ENCODE assay signal across 10 cellular contexts in the genomic region with DNA sequence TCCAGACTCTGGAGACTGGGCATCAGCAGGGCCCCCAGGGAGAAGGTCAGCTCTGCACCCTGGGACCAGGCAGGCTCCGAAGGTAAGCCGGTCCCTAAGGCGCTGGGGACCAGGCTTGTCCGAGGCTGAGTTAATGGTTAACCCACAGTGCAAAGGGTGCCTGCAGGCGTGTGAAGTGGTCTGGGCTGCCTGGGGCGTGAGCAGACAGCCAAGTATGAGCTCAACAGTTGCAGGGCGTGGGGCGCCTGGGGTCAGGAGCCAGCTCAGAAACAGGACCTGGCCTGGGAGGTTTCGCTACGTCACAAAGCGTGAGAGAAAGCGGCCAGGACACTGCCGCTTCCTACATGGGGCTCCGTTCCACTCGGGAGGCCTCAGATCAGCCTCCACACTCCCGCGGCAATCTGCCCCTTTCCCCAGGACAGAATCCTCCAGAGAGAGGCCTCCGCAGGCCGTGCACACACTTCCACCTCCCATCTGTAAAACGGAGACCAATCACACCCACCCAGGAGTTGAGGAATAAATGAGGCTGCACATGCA. TPM values are rescaled to one million over a fixed set of nuclear protein-coding genes. Genes with fewer than 3 reads are reported as not detected.
DNase-seq lines count a peak whose midpoint lies in the region; ATAC-seq, FAIRE-seq and TF ChIP-seq lines count a peak whose summit lies in the region.
"Had no signal": no experiment of that assay in that cellular context is flagged by ENCODE, and none has a peak within 500 bp of the region (broad histone marks: within the 10 kb centered on the region; RNA-seq: fewer than 3 reads in every experiment).

No MANE protein-coding gene starts in this region.

- no peaks in the 10 kb centered on the region for H3K9me3 ChIP-seq in K562 (replicated peaks; ENCODE audit: control insufficient read depth, insufficient read depth, low read depth, low read length)

- in situ Hi-C loops in Caki2 (cut with HindIII; ENCODE audit: low pct_unique_long_range_greater_than_20kb, low sequenced_read_pairs): no loop called here
- in situ Hi-C loops in K562 (cut with MboI): no loop called here

- no peak for TF ChIP-seq RAD21 in K562 (CRISPR knock-in tag; conservative IDR thresholded peaks at IDR 0.05 in 1 of 2, IDR thresholded peaks at IDR 0.05 in 1 of 2)

- no peak overlapping the region for H3K4me3 ChIP-seq in K562
- no peak overlapping the region for H3K4me3 ChIP-seq in kidney epithelial cell (ENCODE audit: low read depth, low read length)
- no peak overlapping the region for H3K4me3 ChIP-seq in rectal smooth muscle tissue (ENCODE audit: low read length)

- no peaks in the 10 kb centered on the region for H4K20me1 ChIP-seq in K562 (replicated peaks; ENCODE audit: control insufficient read depth, insufficient read depth, low read length)

- DNase-seq in Caki2 (ENCODE audit: low read depth): peak; percentile 87
- no peak for DNase-seq in K562 (ENCODE audit: extremely low read depth in 1 of 4, low spot score in 3 of 4)
- peak; percentile 73 for DNase-seq in kidney epithelial cell (ENCODE audit: low read depth)
- no peak for DNase-seq in NCI-H1436 (lab: John Stamatoyannopoulos, UW)
- no peak for DNase-seq in nucleus accumbens (lab: John Stamatoyannopoulos, UW)
- DNase-seq in hepatic stellate cell (ENCODE audit: low spot score): no peak
- DNase-seq: naive B cell had no signal

- intact Hi-C loops in K562 (cut with micrococcal nuclease): no loop called here

- H3K9ac ChIP-seq in K562 (ENCODE audit: insufficient read depth in 1 of 2, low read depth in 2 of 2, low read length in 2 of 2) (no peak overlapping the region; a peak in 1 of 4 replicates), rectal smooth muscle tissue (ENCODE audit: low read length) (peak overlapping the region; percentile 10)

- H2AFZ ChIP-seq in K562 (ENCODE audit: low read depth, low read length): no peak overlapping the region

- no peak for FAIRE-seq in K562 (lab: Jason Lieb, UNC)

- no peak for TF ChIP-seq POLR2A in K562 (conservative IDR thresholded peaks at IDR 0.05)

- peaks cover 5% of the 10 kb centered on the region for H3K9me1 ChIP-seq in K562 (ENCODE audit: control insufficient read depth, insufficient read depth, low read length)

- no peak overlapping the region for H3K4me2 ChIP-seq in K562 (ENCODE audit: insufficient read depth, low read length)

- POLR2A ChIA-PET in K562 (lab: Yijun Ruan, JAX): no interaction called here

- no peak overlapping the region for H3K27ac ChIP-seq in K562 (ENCODE audit: extremely low read depth, low read depth, low read length)
- H3K27ac ChIP-seq in rectal smooth muscle tissue (ENCODE audit: low read depth, low read length): peak overlapping the region; percentile 19

- H3K27me3 ChIP-seq in K562 (ENCODE audit: control insufficient read depth in 2 of 2, insufficient read depth in 2 of 2, low read length in 2 of 2) (no peaks in the 10 kb centered on the region), kidney epithelial cell (ENCODE audit: control insufficient read depth, insufficient read depth, low read length) (no peaks in the 10 kb centered on the region), rectal smooth muscle tissue (ENCODE audit: control insufficient read depth, insufficient read depth, low read length) (no peaks in the 10 kb centered on the region)

- TF ChIP-seq CTCF in K562 (IDR thresholded peaks at IDR 0.05 in 2 of 3, conservative IDR thresholded peaks at IDR 0.05 in 1 of 3; ENCODE audit: insufficient read depth in 2 of 3, low read depth in 1 of 3, low read length in 3 of 3) (no peak), kidney epithelial cell (IDR thresholded peaks at IDR 0.05; ENCODE audit: insufficient read depth, low read length, poor library complexity, severe bottlenecking) (no peak)

- no peak for TF ChIP-seq EP300 in K562 (IDR thresholded peaks at IDR 0.05; ENCODE audit: low read length)

- peaks cover 0 to 26% of the 10 kb centered on the region in 2 experiments; a peak in 2 of 5 replicates for H3K4me1 ChIP-seq in K562 (replicated peaks in 1 of 2; ENCODE audit: control insufficient read depth in 2 of 2, insufficient read depth in 2 of 2, low read length in 2 of 2)
- peaks cover 2% of the 10 kb centered on the region for H3K4me1 ChIP-seq in rectal smooth muscle tissue (ENCODE audit: control insufficient read depth, insufficient read depth, low read length)

- 54% methylated on average over 20 of the region's 20 CpGs for WGBS in K562 (ENCODE audit: insufficient coverage, low coverage, missing lambda C conversion rate)

- H3K36me3 ChIP-seq in K562 (ENCODE audit: control insufficient read depth, insufficient read depth, low read length): peaks cover 6% of the 10 kb centered on the region; the same call in 1 of the 3 replicates
- peaks cover 2% of the 10 kb centered on the region for H3K36me3 ChIP-seq in kidney epithelial cell (ENCODE audit: control insufficient read depth, insufficient read depth, low read length)
- H3K36me3 ChIP-seq in rectal smooth muscle tissue (ENCODE audit: control insufficient read depth, insufficient read depth, low read length): peaks cover 23% of the 10 kb centered on the region

- ATAC-seq in K562 (no peak; the same call in 2 of the 3 replicates), HG02981 (IDR thresholded peaks at IDR 0.05; ENCODE audit: unreplicated experiment) (no peak)
- ATAC-seq: stimulated activated memory B cell treated with anti-CD40 and anti-IgM and Interleukin-4, amounts not matched to agents 10 μg/mL and 1 μg/mL and 100 μg/mL, for 72 hours had no signal

- no TSS peak for BruUV-seq in K562 (replicated peaks; lab: Mats Ljungman, UMichigan)

- no peaks in the 10 kb centered on the region for H3K79me2 ChIP-seq in K562 (ENCODE audit: control insufficient read depth, insufficient read depth, low read length)

- CTCF ChIA-PET in K562 (lab: Yijun Ruan, JAX; ENCODE audit: low intra/inter-chr PET ratio): no interaction called here

TF ChIP-seq in K562, 482 proteins besides CTCF, POLR2A, EP300 and RAD21 (continues in another document):
- TF ChIP-seq CTCFL (IDR thresholded peaks at IDR 0.05; ENCODE audit: borderline replicate concordance, insufficient read depth, low read depth, low read length, poor library complexity, severe bottlenecking) (no peak), GTF2B (IDR thresholded peaks at IDR 0.05; ENCODE audit: extremely low read depth, insufficient read length) (no peak), MEF2D (tag; conservative IDR thresholded peaks at IDR 0.05; ENCODE audit: low read depth) (no peak), ZNF830 (CRISPR knock-in tag; IDR thresholded peaks at IDR 0.05) (no peak)

RNA-seq across cellular contexts. Expression of gene PDGFA, which starts 16.0 kb away (rescaled TPM):
- total RNA-seq in Caki2 (2014; rRNA removed; shearing (Covaris generic); ENCODE audit: low replicate concordance): 24.6 and 25.8 TPM in 2 replicates
- 21.5 and 51.6 TPM in 2 replicates for total RNA-seq in K562 (2011; cell fraction: chromatin; rRNA removed; ENCODE audit: low replicate concordance)
- total RNA-seq in K562 (2011; cell fraction: nucleolus; rRNA removed): 36.1 and 57.4 TPM in 2 replicates
- 30.2 and 38.4 TPM in 2 replicates for total RNA-seq in K562 (2011; cell fraction: nucleoplasm; rRNA removed)
- total RNA-seq in K562 (2014; rRNA removed): 8.1 and 10.0 TPM in 2 replicates
- 3.6 and 5.0 TPM in 2 replicates for total RNA-seq in K562 (2014; rRNA removed; fragmentation: Illumina TruSeq; extraction: Trizol)
- 4.6 and 6.1 TPM in 2 replicates for total RNA-seq in K562 (2015; rRNA removed; fragmentation: Illumina TruSeq; extraction: Trizol)
- total RNA-seq in K562 (2021): 9.8 and 10.2 TPM in 2 replicates
- polyA plus RNA-seq in K562 (2011; rRNA removed): 7.9 TPM in 2 replicates
- polyA plus RNA-seq in K562 (2011; cell fraction: cytosol; rRNA removed): 5.2 and 10.8 TPM in 2 replicates
- 13.3 and 32.6 TPM in 2 replicates for polyA plus RNA-seq in K562 (2011; cell fraction: nucleus; rRNA removed)
- 6.4 and 9.1 TPM in 2 replicates for polyA plus RNA-seq in K562 (2012)
- polyA plus RNA-seq in K562 (2014; fragmentation: Illumina TruSeq; extraction: Trizol): 2.5 and 4.7 TPM in 2 replicates
- polyA plus RNA-seq in K562 (2014; fragmentation: Nextera tagmentation; extraction: Ambion mirVana): 1 to 10 TPM; 3.9 to 9.5 TPM
- 2.6 and 3.6 TPM in 2 replicates for polyA plus RNA-seq in K562 (2014; rRNA removed)
- polyA minus RNA-seq in K562 (2011; rRNA and poly(A)+ RNA removed): 24.4 and 37.5 TPM in 2 replicates
- polyA minus RNA-seq in K562 (2011; cell fraction: cytosol; rRNA and poly(A)+ RNA removed): 34.5 and 45.2 TPM in 2 replicates
- polyA minus RNA-seq in K562 (2011; cell fraction: nucleus; rRNA and poly(A)+ RNA removed): 11.0 and 13.5 TPM in 2 replicates
- 65.6 and 92.4 TPM in 2 replicates for total RNA-seq in kidney epithelial cell

Comparison
In these comparisons a context has a peak if more than half of its experiments do, and no peak if none do; other contexts are left out.
1. DNase-seq: peak in Caki2 (single experiment) and kidney epithelial cell (single experiment); none in K562 (0 of 4), NCI-H1436 (single experiment), nucleus accumbens (0 of 56) and hepatic stellate cell (single experiment).